14 cellular contexts compared by ENCODE assay signal in genomic region chr13:95579303-95579702, GRCh38. TPM values are rescaled to one million over a fixed set of nuclear protein-coding genes. Genes with fewer than 3 reads are reported as not detected.
DNase-seq lines count a peak whose midpoint lies in the region; ATAC-seq lines count a peak whose summit lies in the region.
"Had no signal": no experiment of that assay in that cellular context is flagged by ENCODE, and none has a peak within 500 bp of the region (broad histone marks: within the 10 kb centered on the region; RNA-seq: fewer than 3 reads in every experiment).

No MANE protein-coding gene starts in this region.

- ATAC-seq in GM18511 (IDR thresholded peaks at IDR 0.05; ENCODE audit: unreplicated experiment) (peak; percentile 89), GM19468 (IDR thresholded peaks at IDR 0.05; ENCODE audit: extremely low read depth, unreplicated experiment) (peak; percentile 57), HG02852 (IDR thresholded peaks at IDR 0.05; ENCODE audit: unreplicated experiment) (peak; percentile 98), HG03457 (IDR thresholded peaks at IDR 0.05; ENCODE audit: unreplicated experiment) (peak; percentile 75), sciatic nerve (no peak)

- DNase-seq in foreskin melanocyte: no peak
- DNase-seq in stimulated activated CD4-positive, alpha-beta T cell treated with anti-CD3 and anti-CD28 coated beads, Interleukin-4, amount 100 ng/mL, for 1 hour: no peak
- DNase-seq in sciatic nerve (ENCODE audit: low spot score): no peak
- DNase-seq in NCI-H526 (lab: John Stamatoyannopoulos, UW): no peak
- DNase-seq: effector CD8-positive, alpha-beta T cell; GM23248; islet precursor cell; NCI-H1105 treated with DMSO at 0.1 percent for 48 hours; NCI-H82; retina had no signal

- intact Hi-C loops in sciatic nerve (cut with DNase I): no loop called here

RNA-seq across cellular contexts. Expression of gene CLDN10, which starts 26.8 kb away (rescaled TPM):
- total RNA-seq in sciatic nerve: not detected
- total RNA-seq: GM23248 had no signal
